Comparison of ENCODE assay signal across 19 cellular contexts in genomic region chr17:53101706-53102105, GRCh38.
DNase-seq lines count a peak whose midpoint lies in the region; ATAC-seq and TF ChIP-seq lines count a peak whose summit lies in the region.
"Had no signal": no experiment of that assay in that cellular context is flagged by ENCODE, and none has a peak within 500 bp of the region (broad histone marks: within the 10 kb centered on the region; RNA-seq: fewer than 3 reads in every experiment).

No MANE protein-coding gene starts in this region.

- intact Hi-C loops in adrenal gland (cut with DNase I): loop anchor here in 1 of 2 donors (5.0 kb wide), 1 partner anchor 211 kb away; no protein-coding TSS in a partner anchor

- H3K27ac ChIP-seq in KMS-11 (peak overlapping the region; percentile 4; the same call in 1 of the 2 replicates), OCI-LY3 (ENCODE audit: low read length) (no peak overlapping the region), adrenal gland (no peak overlapping the region)
- H3K27ac ChIP-seq: C4-2B had no signal

- H3K4me1 ChIP-seq in KMS-11 (ENCODE audit: low read depth, poor library complexity, severe bottlenecking): peaks cover 28% of the 10 kb centered on the region
- H3K4me1 ChIP-seq in OCI-LY3 (ENCODE audit: low read length): peaks cover 8% of the 10 kb centered on the region
- H3K4me1 ChIP-seq in adrenal gland (replicated peaks in 1 of 2): no peaks in the 10 kb centered on the region

- WGBS in adrenal gland, 4 donors: 84 to 94% (median 88%) methylated on average over 2 of the region's 2 CpGs

- no peaks in the 10 kb centered on the region for H3K79me2 ChIP-seq in KMS-11 (ENCODE audit: insufficient read depth, low read depth)
- H3K79me2 ChIP-seq in OCI-LY3 (ENCODE audit: low read length): no peaks in the 10 kb centered on the region

- peak overlapping the region; percentile 52; the same call in 1 of the 2 replicates for H3K4me2 ChIP-seq in KMS-11
- peak overlapping the region; percentile 28 for H3K4me2 ChIP-seq in OCI-LY3 (ENCODE audit: low read length)

- H3K4me3 ChIP-seq in KMS-11 (IDR thresholded peaks at IDR 0.05; ENCODE audit: insufficient read depth, low read depth, low read length): no peak overlapping the region
- no peak overlapping the region for H3K4me3 ChIP-seq in OCI-LY3 (ENCODE audit: low read length)
- no peak overlapping the region for H3K4me3 ChIP-seq in adrenal gland
- H3K4me3 ChIP-seq: GM12878 had no signal

- H4K20me1 ChIP-seq in KMS-11 (ENCODE audit: insufficient read depth) (no peaks in the 10 kb centered on the region), OCI-LY3 (ENCODE audit: insufficient read depth, low read length) (no peaks in the 10 kb centered on the region)

- H3K36me3 ChIP-seq in KMS-11 (ENCODE audit: insufficient read depth) (no peaks in the 10 kb centered on the region), OCI-LY3 (replicated peaks; ENCODE audit: low read depth, low read length) (no peaks in the 10 kb centered on the region), adrenal gland (replicated peaks in 1 of 2) (no peaks in the 10 kb centered on the region)

- no peak for TF ChIP-seq POLR2A in adrenal gland (IDR thresholded peaks at IDR 0.05)

- H3K27me3 ChIP-seq in KMS-11 (ENCODE audit: insufficient read depth, low read depth): no peaks in the 10 kb centered on the region
- no peaks in the 10 kb centered on the region for H3K27me3 ChIP-seq in OCI-LY3 (ENCODE audit: low read depth, low read length)
- no peaks in the 10 kb centered on the region for H3K27me3 ChIP-seq in adrenal gland

- H3K9me3 ChIP-seq in OCI-LY3 (ENCODE audit: insufficient read depth, low read length): no peaks in the 10 kb centered on the region
- no peaks in the 10 kb centered on the region for H3K9me3 ChIP-seq in adrenal gland (replicated peaks in 1 of 3)

- H3K9ac ChIP-seq in KMS-11: no peak overlapping the region
- no peak overlapping the region for H3K9ac ChIP-seq in OCI-LY3 (ENCODE audit: low read length)

- H2AFZ ChIP-seq in KMS-11 (ENCODE audit: low read depth): no peak overlapping the region
- no peak overlapping the region for H2AFZ ChIP-seq in OCI-LY3 (ENCODE audit: low read depth, low read length)

- no peak for TF ChIP-seq CTCF in KMS-11 (conservative IDR thresholded peaks at IDR 0.05; ENCODE audit: low read depth, low read length)
- TF ChIP-seq CTCF in OCI-LY3 (IDR thresholded peaks at IDR 0.05; ENCODE audit: low read depth, low read length): no peak
- TF ChIP-seq CTCF in adrenal gland (IDR thresholded peaks at IDR 0.05): no peak

- ATAC-seq in HG02973 (IDR thresholded peaks at IDR 0.05; ENCODE audit: unreplicated experiment): no peak
- ATAC-seq: GM12878, HCT116 had no signal

- DNase-seq in NCI-H187 (lab: John Stamatoyannopoulos, UW): peak; percentile 3 to 29
- DNase-seq in NCI-H524 (lab: John Stamatoyannopoulos, UW): peak; percentile 59 to 82
- DNase-seq in COLO829 (ENCODE audit: low spot score): no peak
- DNase-seq in activated T-cell treated with anti-CD3 and anti-CD28 coated beads, Interleukin-2, amount 50 U/mL, for 1 hour: no peak
- DNase-seq in adrenal gland: no peak
- DNase-seq: ACHN; CD4-positive, alpha-beta T cell; DMS153; DMS79 treated with DMSO at 0.1 percent for 48 hours; GOT3; H7; HFFc6; IMR-90 had no signal

Comparison
In these comparisons a context has a peak if more than half of its experiments do, and no peak if none do; other contexts are left out.
1. DNase-seq: peak in NCI-H187 (2 of 2) and NCI-H524 (2 of 2); none in COLO829 (single experiment), activated T-cell treated with anti-CD3 and anti-CD28 coated beads, Interleukin-2, amount 50 U/mL, for 1 hour (single experiment) and adrenal gland (0 of 7).